In genomic region chr11:65013130-65013691, GRCh38 we compare ENCODE assay signal across 8 cellular contexts. TPM values are rescaled to one million over a fixed set of nuclear protein-coding genes. Genes with fewer than 3 reads are reported as not detected.
DNase-seq lines count a peak whose midpoint lies in the region; ATAC-seq and TF ChIP-seq lines count a peak whose summit lies in the region.

No MANE protein-coding gene starts in this region.

- peaks cover 14% of the 10 kb centered on the region for H3K36me3 Mint-ChIP-seq in activated naive CD4-positive, alpha-beta T cell treated with anti-CD3 and anti-CD28 coated beads, Interleukin-2, amount 10 ng/mL, durations not matched to agents 7 days and 5 days

- peak in 4 of 6 experiments; percentile 62 to 95 (median 78) for TF ChIP-seq CTCF in Peyer's patch (IDR thresholded peaks at IDR 0.05)
- TF ChIP-seq CTCF in parathyroid adenoma (IDR thresholded peaks at IDR 0.05), result peak; percentile 64
- peak in 4 of 5 experiments; percentile 67 to 93 (median 82) for TF ChIP-seq CTCF in transverse colon (IDR thresholded peaks at IDR 0.05)

- H3K27me3 ChIP-seq in Peyer's patch (no peaks in the 10 kb centered on the region), parathyroid adenoma (ENCODE audit: control insufficient read depth, insufficient read depth, low read length) (no peaks in the 10 kb centered on the region), transverse colon (no peaks in the 10 kb centered on the region)

- DNase-seq in Peyer's patch, result peak; percentile 93 to 97 (median 95)
- peak; percentile 95 for DNase-seq in activated naive CD4-positive, alpha-beta T cell treated with anti-CD3 and anti-CD28 coated beads, Interleukin-2, amount 10 ng/mL, durations not matched to agents 7 days and 5 days
- DNase-seq in glomerular visceral epithelial cell (ENCODE audit: extremely low spot score), result peak; percentile 85
- peak; percentile 96 for DNase-seq in transverse colon
- no peak for DNase-seq in germinal center (ENCODE audit: low spot score)

- H3K27me3 Mint-ChIP-seq in activated naive CD4-positive, alpha-beta T cell treated with anti-CD3 and anti-CD28 coated beads, Interleukin-2, amount 10 ng/mL, durations not matched to agents 7 days and 5 days, result peaks cover 15% of the 10 kb centered on the region

- H3K4me3 ChIP-seq in Peyer's patch (peak overlapping the region; percentile 48 to 85 (median 77)), parathyroid adenoma (ENCODE audit: low read depth, low read length) (peak overlapping the region; percentile 66), transverse colon (peak overlapping the region in 3 of 4 donors; percentile 74)

- in situ Hi-C loops in transverse colon (cut with MboI; ENCODE audit: low pct_ligation_motif_present in 1 of 4, low pct_unique_long_range_greater_than_20kb in 1 of 4, low sequenced_read_pairs in 3 of 4), result no loop called here

- no peak for TF ChIP-seq EP300 in transverse colon (IDR thresholded peaks at IDR 0.05; ENCODE audit: low read depth)

- peak overlapping the region; percentile 90 to 99 (median 98) for H3K27ac ChIP-seq in Peyer's patch
- H3K27ac ChIP-seq in parathyroid adenoma, result peak overlapping the region; percentile 97
- H3K27ac ChIP-seq in transverse colon, result peak overlapping the region; percentile 98 to 100 (median 100)

- peak overlapping the region; percentile 84 for H3K4me2 ChIP-seq in parathyroid adenoma (ENCODE audit: low read length)

- whole genome bisulfite sequencing in transverse colon (ENCODE audit: low coverage in 1 of 2), 2 donors, result 17 to 26% methylated on average over 3 to 14 of the region's 14 CpGs

- H3K4me3 Mint-ChIP-seq in activated naive CD4-positive, alpha-beta T cell treated with anti-CD3 and anti-CD28 coated beads, Interleukin-2, amount 10 ng/mL, durations not matched to agents 7 days and 5 days, result peak overlapping the region; percentile 85

- peak; percentile 71 for ATAC-seq in HG02884 (IDR thresholded peaks at IDR 0.05; ENCODE audit: unreplicated experiment)

- H3K27ac Mint-ChIP-seq in activated naive CD4-positive, alpha-beta T cell treated with anti-CD3 and anti-CD28 coated beads, Interleukin-2, amount 10 ng/mL, durations not matched to agents 7 days and 5 days, result peak overlapping the region; percentile 98

- no peaks in the 10 kb centered on the region for H3K36me3 ChIP-seq in ES-I3 (ENCODE audit: insufficient read depth, low read length)
- peaks cover 0 to 5% (median 0%) of the 10 kb centered on the region in 3 donors for H3K36me3 ChIP-seq in Peyer's patch
- no peaks in the 10 kb centered on the region for H3K36me3 ChIP-seq in parathyroid adenoma (ENCODE audit: control insufficient read depth, insufficient read depth, low read length)
- H3K36me3 ChIP-seq in transverse colon, result no peaks in the 10 kb centered on the region

- H3K79me2 ChIP-seq in parathyroid adenoma, result peaks cover 7% of the 10 kb centered on the region

- H3K4me1 ChIP-seq in ES-I3 (ENCODE audit: insufficient read depth, low read length), result no peaks in the 10 kb centered on the region
- peaks cover 2 to 22% (median 7%) of the 10 kb centered on the region in 4 donors for H3K4me1 ChIP-seq in Peyer's patch
- H3K4me1 ChIP-seq in parathyroid adenoma, result no peaks in the 10 kb centered on the region
- H3K4me1 ChIP-seq in transverse colon, result peaks cover 15 to 24% (median 17%) of the 10 kb centered on the region in 4 donors

- intact Hi-C loops in transverse colon (cut with DNase I; ENCODE audit: low total_unique reads), result loop anchor here (5.0 kb wide), 1 partner anchor 99 kb away; the partner anchor contains the start of gene TM7SF2

- peak overlapping the region; percentile 94 for H2AFZ ChIP-seq in parathyroid adenoma

- CTCF ChIA-PET in activated naive CD4-positive, alpha-beta T cell treated with anti-CD3 and anti-CD28 coated beads, Interleukin-2, amount 10 ng/mL, durations not matched to agents 7 days and 5 days (lab: Charles Lee), result interaction anchor here (0.8 to 6.6 kb wide), 20 partner anchors 10 to 302 kb away, joined by 3 to 42 read pairs (median 5); partner anchors contain the start of genes BATF2, CDC42BPG, FAU and SNX15

- H3K9me3 Mint-ChIP-seq in activated naive CD4-positive, alpha-beta T cell treated with anti-CD3 and anti-CD28 coated beads, Interleukin-2, amount 10 ng/mL, durations not matched to agents 7 days and 5 days, result no peaks in the 10 kb centered on the region

- H3K9ac ChIP-seq in ES-I3 (ENCODE audit: low read depth, low read length) (peak overlapping the region; percentile 46), parathyroid adenoma (no peak overlapping the region)

- H3K4me1 Mint-ChIP-seq in activated naive CD4-positive, alpha-beta T cell treated with anti-CD3 and anti-CD28 coated beads, Interleukin-2, amount 10 ng/mL, durations not matched to agents 7 days and 5 days, result peaks cover 32% of the 10 kb centered on the region

- H3K9me3 ChIP-seq in ES-I3 (ENCODE audit: control insufficient read depth, insufficient read depth, low read length), result no peaks in the 10 kb centered on the region
- H3K9me3 ChIP-seq in Peyer's patch, result no peaks in the 10 kb centered on the region
- no peaks in the 10 kb centered on the region for H3K9me3 ChIP-seq in parathyroid adenoma (ENCODE audit: control insufficient read depth, low read length)
- H3K9me3 ChIP-seq in transverse colon, result no peaks in the 10 kb centered on the region

- no peak for TF ChIP-seq POLR2A in Peyer's patch (IDR thresholded peaks at IDR 0.05)
- TF ChIP-seq POLR2A in transverse colon (IDR thresholded peaks at IDR 0.05), result no peak

RNA-seq across cellular contexts. Expression of gene ARL2, which starts 0.7 kb away (rescaled TPM):
- 100 to 1,000 TPM in 1 of 4 donors, 10 to 100 TPM in 3; 64.4 to 103 (median 77.2) TPM for total RNA-seq in Peyer's patch
- 100 to 1,000 TPM in 1 of 4 donors, 10 to 100 TPM in 3; 28.4 to 147 (median 85.8) TPM for total RNA-seq in transverse colon

RNA-seq across cellular contexts. Expression of gene SNX15, which starts 14.0 kb away (rescaled TPM):
- total RNA-seq in Peyer's patch (10 to 100 TPM; 15.7 to 39.0 (median 27.3) TPM), transverse colon (10 to 100 TPM in 3 of 4 donors, 1 to 10 TPM in 1; 1.9 to 53.3 (median 35.9) TPM)

RNA-seq across cellular contexts. Expression of gene BATF2, which starts 16.4 kb away (rescaled TPM):
- total RNA-seq in Peyer's patch (10 to 100 TPM in 3 of 4 donors, 1 to 10 TPM in 1; 5.0 to 12.0 (median 11.2) TPM), transverse colon (10 to 100 TPM in 3 of 4 donors, 1 to 10 TPM in 1; 4.0 to 13.9 (median 11.2) TPM)

RNA-seq across cellular contexts. Expression of gene SAC3D1, which starts 27.8 kb away (rescaled TPM):
- total RNA-seq in Peyer's patch (10 to 100 TPM; 10.9 to 21.5 (median 13.9) TPM), transverse colon (100 to 1,000 TPM in 1 of 4 donors, 10 to 100 TPM in 2, 1 to 10 TPM in 1; 3.7 to 105 (median 12.9) TPM)

RNA-seq across cellular contexts. Expression of gene MAJIN, which starts 41.3 kb away (rescaled TPM):
- total RNA-seq in Peyer's patch (not detected), transverse colon (not detected)
